30 cellular contexts compared by ENCODE assay signal in genomic region chr6:150664091-150664490, GRCh38.
"Had no signal": no experiment of that assay in that cellular context is flagged by ENCODE, and none has a peak within 500 bp of the region (broad histone marks: within the 10 kb centered on the region; RNA-seq: fewer than 3 reads in every experiment).

No MANE protein-coding gene starts in this region.

- H3K9me3 Mint-ChIP-seq: activated CD4-positive, alpha-beta memory T cell treated with anti-CD3 and anti-CD28 coated beads for 36 hours; activated CD4-positive, alpha-beta T cell treated with anti-CD3 and anti-CD28 coated beads, Interleukin-2, amount 10 ng/mL, durations not matched to agents 24 days and 14 days; activated naive CD4-positive, alpha-beta T cell treated with anti-CD3 and anti-CD28 coated beads, Interleukin-2, amount 10 ng/mL, durations not matched to agents 7 days and 5 days; activated naive CD8-positive, alpha-beta T cell treated with anti-CD3 and anti-CD28 coated beads, Interleukin-2, amount 10 ng/mL, durations not matched to agents 7 days and 5 days; activated T-helper 1 cell treated with anti-CD3 and anti-CD28 coated beads, Interleukin-12 subunit alpha, Interleukin-12 subunit beta, Interleukin-2, Interleukin-4 antibody, amounts not matched to agents 30 ng/mL and 10 ng/mL and 1 ng/mL, durations not matched to agents 14 hours and 24 hours and 36 hours; brain; T-helper 2 cell treated with Interferon-gamma antibody and Interleukin-4, amounts not matched to agents 5 μg/mL and 100 μg/mL, for 36 hours had no signal

- H3K27ac Mint-ChIP-seq: activated CD4-positive, alpha-beta memory T cell treated with anti-CD3 and anti-CD28 coated beads for 36 hours; activated CD4-positive, alpha-beta T cell treated with anti-CD3 and anti-CD28 coated beads for 36 hours; activated CD4-positive, alpha-beta T cell treated with anti-CD3 and anti-CD28 coated beads, Interleukin-2, amount 10 ng/mL, durations not matched to agents 24 days and 14 days; activated CD8-positive, alpha-beta memory T cell treated with anti-CD3 and anti-CD28 coated beads, Interleukin-2, amount 10 ng/mL, durations not matched to agents 7 days and 5 days; activated CD8-positive, alpha-beta T cell treated with anti-CD3 and anti-CD28 coated beads, Interleukin-2, amount 10 ng/mL, durations not matched to agents 7 days and 5 days; activated naive CD4-positive, alpha-beta T cell treated with anti-CD3 and anti-CD28 coated beads, Interleukin-2, amount 10 ng/mL, durations not matched to agents 7 days and 5 days; activated naive CD4-positive, alpha-beta T cell treated with anti-CD3 and anti-CD28 coated beads, Interleukin-2, amount 50 U/mL, for 72 hours; activated naive CD8-positive, alpha-beta T cell treated with anti-CD3 and anti-CD28 coated beads, Interleukin-2, amount 10 ng/mL, durations not matched to agents 7 days and 5 days; activated T-helper 1 cell treated with anti-CD3 and anti-CD28 coated beads, Interleukin-12 subunit alpha, Interleukin-12 subunit beta, Interleukin-2, Interleukin-4 antibody, amounts not matched to agents 30 ng/mL and 10 ng/mL and 1 ng/mL, durations not matched to agents 14 hours and 24 hours and 36 hours; T-helper 17 cell; T-helper 2 cell treated with Interferon-gamma antibody and Interleukin-4, amounts not matched to agents 5 μg/mL and 100 μg/mL, for 36 hours had no signal

- H3K27me3 Mint-ChIP-seq: activated CD4-positive, alpha-beta memory T cell treated with anti-CD3 and anti-CD28 coated beads for 36 hours; activated CD8-positive, alpha-beta memory T cell treated with anti-CD3 and anti-CD28 coated beads, Interleukin-2, amount 10 ng/mL, durations not matched to agents 7 days and 5 days; brain; T-helper 17 cell had no signal

- H3K4me1 Mint-ChIP-seq: activated CD4-positive, alpha-beta T cell treated with anti-CD3 and anti-CD28 coated beads, Interleukin-2, amount 10 ng/mL, durations not matched to agents 24 days and 14 days had no signal

- H3K36me3 Mint-ChIP-seq: activated CD4-positive, alpha-beta memory T cell treated with anti-CD3 and anti-CD28 coated beads for 36 hours; activated CD8-positive, alpha-beta memory T cell treated with anti-CD3 and anti-CD28 coated beads, Interleukin-2, amount 10 ng/mL, durations not matched to agents 7 days and 5 days; activated naive CD4-positive, alpha-beta T cell treated with anti-CD3 and anti-CD28 coated beads, Interleukin-2, amount 10 ng/mL, durations not matched to agents 7 days and 5 days; activated naive CD8-positive, alpha-beta T cell treated with anti-CD3 and anti-CD28 coated beads, Interleukin-2, amount 10 ng/mL, durations not matched to agents 7 days and 5 days had no signal

- ATAC-seq: activated CD4-positive, alpha-beta T cell treated with anti-CD3 and anti-CD28 coated beads for 36 hours; activated CD8-positive, alpha-beta memory T cell treated with anti-CD3 and anti-CD28 coated beads, Interleukin-2, amount 10 ng/mL, durations not matched to agents 7 days and 5 days; activated CD8-positive, alpha-beta T cell treated with anti-CD3 and anti-CD28 coated beads, Interleukin-2, amount 10 ng/mL, durations not matched to agents 7 days and 5 days; activated naive CD4-positive, alpha-beta T cell treated with anti-CD3 and anti-CD28 coated beads, Interleukin-2, amount 50 U/mL, for 72 hours; esophagus mucosa; gastrocnemius medialis; T-helper 17 cell had no signal

- DNase-seq: activated CD4-positive, alpha-beta memory T cell treated with anti-CD3 and anti-CD28 coated beads for 36 hours; activated CD4-positive, alpha-beta T cell treated with anti-CD3 and anti-CD28 coated beads for 36 hours; activated CD4-positive, alpha-beta T cell treated with anti-CD3 and anti-CD28 coated beads, Interleukin-2, amount 10 ng/mL, durations not matched to agents 24 days and 14 days; activated CD4-positive, CD25-positive, alpha-beta regulatory T cell; activated CD4-positive, CD25-positive, alpha-beta regulatory T cell treated with anti-CD3 and anti-CD28 coated beads, Interleukin-2, amount 50 U/mL, for 72 hours; activated CD8-positive, alpha-beta memory T cell treated with anti-CD3 and anti-CD28 coated beads, Interleukin-2, amount 10 ng/mL, durations not matched to agents 7 days and 5 days; activated CD8-positive, alpha-beta memory T cell treated with anti-CD3 and anti-CD28 coated beads, Interleukin-2, amount 50 U/mL, for 4 hours; activated CD8-positive, alpha-beta T cell treated with anti-CD3 and anti-CD28 coated beads, Interleukin-2, amount 10 ng/mL, durations not matched to agents 7 days and 5 days; activated gamma-delta T cell; activated naive CD4-positive, alpha-beta T cell; activated naive CD4-positive, alpha-beta T cell treated with anti-CD3 and anti-CD28 coated beads, Interleukin-2, amount 10 ng/mL, durations not matched to agents 7 days and 5 days; activated naive CD8-positive, alpha-beta T cell treated with anti-CD3 and anti-CD28 coated beads, Interleukin-2, amount 10 ng/mL, durations not matched to agents 7 days and 5 days; activated T-cell treated with anti-CD3 and anti-CD28 coated beads, Interleukin-2, amount 50 U/mL, for 1 hour; activated T-cell treated with anti-CD3 and anti-CD28 coated beads, Interleukin-2, amount 50 U/mL, for 48 hours; central memory CD4-positive, alpha-beta T cell; cerebellar nuclear complex; colonic mucosa; effector CD8-positive, alpha-beta T cell; foreskin fibroblast; gastrocnemius medialis; glutamatergic neuron; T-helper 1 cell; T-helper 17 cell; T1000; WERI-Rb-1 had no signal

- H3K4me3 Mint-ChIP-seq: activated CD4-positive, alpha-beta memory T cell treated with anti-CD3 and anti-CD28 coated beads for 36 hours; activated CD4-positive, alpha-beta T cell treated with anti-CD3 and anti-CD28 coated beads for 36 hours; activated CD4-positive, alpha-beta T cell treated with anti-CD3 and anti-CD28 coated beads, Interleukin-2, amount 10 ng/mL, durations not matched to agents 24 days and 14 days; activated CD8-positive, alpha-beta memory T cell treated with anti-CD3 and anti-CD28 coated beads, Interleukin-2, amount 10 ng/mL, durations not matched to agents 7 days and 5 days; activated CD8-positive, alpha-beta T cell treated with anti-CD3 and anti-CD28 coated beads, Interleukin-2, amount 10 ng/mL, durations not matched to agents 7 days and 5 days; activated naive CD4-positive, alpha-beta T cell treated with anti-CD3 and anti-CD28 coated beads, Interleukin-2, amount 10 ng/mL, durations not matched to agents 7 days and 5 days; activated naive CD8-positive, alpha-beta T cell treated with anti-CD3 and anti-CD28 coated beads, Interleukin-2, amount 10 ng/mL, durations not matched to agents 7 days and 5 days; activated T-helper 1 cell treated with anti-CD3 and anti-CD28 coated beads, Interleukin-12 subunit alpha, Interleukin-12 subunit beta, Interleukin-2, Interleukin-4 antibody, amounts not matched to agents 30 ng/mL and 10 ng/mL and 1 ng/mL, durations not matched to agents 14 hours and 24 hours and 36 hours; brain; T-helper 17 cell; T-helper 2 cell treated with Interferon-gamma antibody and Interleukin-4, amounts not matched to agents 5 μg/mL and 100 μg/mL, for 36 hours had no signal
